ENCODE assay signal across 19 cellular contexts in the genomic region with DNA sequence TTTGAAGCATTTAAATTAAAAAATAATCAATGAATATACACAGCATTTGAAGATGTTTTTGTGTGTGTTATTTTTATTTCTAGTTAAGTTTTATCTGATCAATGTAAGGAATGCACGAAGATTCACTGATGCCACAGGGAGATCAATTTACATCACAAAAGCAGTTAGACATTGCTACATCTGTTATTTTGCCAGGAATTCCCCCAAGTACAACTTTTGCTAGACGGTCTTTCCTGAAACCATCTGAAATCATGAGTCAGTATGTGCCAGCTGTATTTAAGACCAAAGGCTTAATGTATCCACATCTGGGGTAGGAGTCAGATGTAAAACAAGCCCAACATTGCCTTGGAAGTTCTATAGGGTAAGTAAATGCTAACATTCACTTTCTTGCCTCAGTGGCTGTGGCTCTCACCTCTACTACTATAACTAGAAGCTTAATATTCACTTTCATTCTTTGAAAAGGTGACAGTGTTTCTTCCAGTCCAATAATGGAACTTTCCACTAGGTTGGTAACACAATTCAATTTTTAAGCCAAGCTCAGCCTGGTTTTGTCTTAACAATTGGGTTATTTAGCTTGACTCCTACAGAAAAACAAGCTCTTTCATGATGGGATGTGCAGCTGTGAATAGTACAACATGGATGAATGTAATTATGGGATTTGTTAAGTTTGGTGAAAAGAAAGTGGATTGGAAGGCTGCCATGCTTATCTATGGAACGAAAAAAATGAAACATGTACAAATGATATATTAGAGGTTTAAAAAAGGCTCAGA.
DNase-seq lines count a peak whose midpoint lies in the region; TF ChIP-seq lines count a peak whose summit lies in the region.
"Had no signal": no experiment of that assay in that cellular context is flagged by ENCODE, and none has a peak within 500 bp of the region (broad histone marks: within the 10 kb centered on the region; RNA-seq: fewer than 3 reads in every experiment).

No MANE protein-coding gene starts in this region.

- no peak overlapping the region for H3K27ac ChIP-seq in SK-N-MC
- H3K27ac ChIP-seq: A549, PC-9 had no signal

- no peaks in the 10 kb centered on the region for H3K4me1 Mint-ChIP-seq in activated CD4-positive, alpha-beta memory T cell treated with anti-CD3 and anti-CD28 coated beads, Interleukin-2, amount 10 ng/mL, durations not matched to agents 7 days and 5 days
- H3K4me1 Mint-ChIP-seq: B cell; CD4-positive, CD25-positive, alpha-beta regulatory T cell; GM23338 had no signal

- H3K9ac ChIP-seq in SK-N-MC (ENCODE audit: insufficient read length) = no peak overlapping the region

- H3K36me3 Mint-ChIP-seq in activated CD4-positive, alpha-beta memory T cell treated with anti-CD3 and anti-CD28 coated beads, Interleukin-2, amount 10 ng/mL, durations not matched to agents 7 days and 5 days (ENCODE audit: low read depth) = no peaks in the 10 kb centered on the region
- H3K36me3 Mint-ChIP-seq: CD4-positive, CD25-positive, alpha-beta regulatory T cell had no signal

- H3K4me3 ChIP-seq in AG04449 (ENCODE audit: low read depth, low read length) (no peak overlapping the region), SK-N-MC (no peak overlapping the region), fibroblast of the aortic adventitia (ENCODE audit: low read depth, low read length) (no peak overlapping the region)
- H3K4me3 ChIP-seq: A549, GM23338, K562, PC-9 had no signal

- no peak overlapping the region for H3K4me3 Mint-ChIP-seq in activated CD4-positive, alpha-beta memory T cell treated with anti-CD3 and anti-CD28 coated beads, Interleukin-2, amount 10 ng/mL, durations not matched to agents 7 days and 5 days
- H3K4me3 Mint-ChIP-seq: B cell; CD4-positive, CD25-positive, alpha-beta regulatory T cell; GM23338 had no signal

- no peaks in the 10 kb centered on the region for H3K9me3 ChIP-seq in SK-N-MC (ENCODE audit: low read depth, low read length)
- H3K9me3 ChIP-seq: A549 had no signal

- DNase-seq in AG04449 (ENCODE audit: low read depth, low spot score) (peak; percentile 41), SK-N-MC (ENCODE audit: low read depth, low spot score) (peak; percentile 30), fibroblast of the aortic adventitia (ENCODE audit: low read depth) (peak; percentile 9), midbrain (lab: John Stamatoyannopoulos, UW) (peak; percentile 29), T-helper 1 cell (no peak), D341Med (ENCODE audit: low spot score) (no peak)
- no peak for DNase-seq in activated CD4-positive, alpha-beta memory T cell treated with anti-CD3 and anti-CD28 coated beads, Interleukin-2, amount 10 ng/mL, durations not matched to agents 7 days and 5 days
- DNase-seq in stimulated activated CD4-positive, alpha-beta T cell treated with anti-CD3 and anti-CD28 coated beads, Interleukin-4, amount 100 ng/mL, for 4 hours = no peak
- DNase-seq: Calu3; CD4-positive, CD25-positive, alpha-beta regulatory T cell; NCI-H1417 treated with DMSO at 0.1 percent for 48 hours; NCI-H1930; NCI-H2171; NCI-H774; PC-9 had no signal

- POLR2A ChIA-PET in AG04449 (lab: Yijun Ruan, JAX) = no interaction called here
- POLR2A ChIA-PET in activated CD4-positive, alpha-beta memory T cell treated with anti-CD3 and anti-CD28 coated beads, Interleukin-2, amount 10 ng/mL, durations not matched to agents 7 days and 5 days (lab: Charles Lee) = no interaction called here

- H3K36me3 ChIP-seq in SK-N-MC (ENCODE audit: insufficient read depth, low read length) = no peaks in the 10 kb centered on the region

- H3K9me3 Mint-ChIP-seq in activated CD4-positive, alpha-beta memory T cell treated with anti-CD3 and anti-CD28 coated beads, Interleukin-2, amount 10 ng/mL, durations not matched to agents 7 days and 5 days = peaks cover 9% of the 10 kb centered on the region

- TF ChIP-seq CTCF in AG04449 (IDR thresholded peaks at IDR 0.05; ENCODE audit: insufficient read depth, low read length, missing control alignments) (no peak), fibroblast of the aortic adventitia (IDR thresholded peaks at IDR 0.05; ENCODE audit: insufficient read depth, low read length) (no peak)

- H3K27me3 Mint-ChIP-seq in activated CD4-positive, alpha-beta memory T cell treated with anti-CD3 and anti-CD28 coated beads, Interleukin-2, amount 10 ng/mL, durations not matched to agents 7 days and 5 days = no peaks in the 10 kb centered on the region
- H3K27me3 Mint-ChIP-seq: B cell had no signal

- CTCF ChIA-PET in AG04449 (lab: Yijun Ruan, JAX) = no interaction called here
- CTCF ChIA-PET in activated CD4-positive, alpha-beta memory T cell treated with anti-CD3 and anti-CD28 coated beads, Interleukin-2, amount 10 ng/mL, durations not matched to agents 7 days and 5 days (lab: Charles Lee) = no interaction called here

- H3K27ac Mint-ChIP-seq in activated CD4-positive, alpha-beta memory T cell treated with anti-CD3 and anti-CD28 coated beads, Interleukin-2, amount 10 ng/mL, durations not matched to agents 7 days and 5 days = no peak overlapping the region
- H3K27ac Mint-ChIP-seq: B cell; CD4-positive, CD25-positive, alpha-beta regulatory T cell; GM23338 had no signal

Comparison
In these comparisons a context has a peak if more than half of its experiments do, and no peak if none do; other contexts are left out.
1. DNase-seq: peak in AG04449 (single experiment), SK-N-MC (single experiment), fibroblast of the aortic adventitia (single experiment) and midbrain (single experiment); none in activated CD4-positive, alpha-beta memory T cell treated with anti-CD3 and anti-CD28 coated beads, Interleukin-2, amount 10 ng/mL, durations not matched to agents 7 days and 5 days (single experiment), stimulated activated CD4-positive, alpha-beta T cell treated with anti-CD3 and anti-CD28 coated beads, Interleukin-4, amount 100 ng/mL, for 4 hours (0 of 2), T-helper 1 cell (0 of 5) and D341Med (single experiment).